In genomic region chr20:4344660-4345059, GRCh38 we compare ENCODE assay signal across 23 cellular contexts.
"Had no signal": no experiment of that assay in that cellular context is flagged by ENCODE, and none has a peak within 500 bp of the region (broad histone marks: within the 10 kb centered on the region; RNA-seq: fewer than 3 reads in every experiment).

No MANE protein-coding gene starts in this region.

- DNase-seq: activated CD4-positive, alpha-beta T cell treated with anti-CD3 and anti-CD28 coated beads for 48 hours; activated CD4-positive, alpha-beta T cell treated with anti-CD3 and anti-CD28 coated beads, Interleukin-2, amount 50 U/mL, for 4 hours; activated CD4-positive, CD25-positive, alpha-beta regulatory T cell treated with anti-CD3 and anti-CD28 coated beads, Interleukin-2, amount 50 U/mL, for 72 hours; activated CD8-positive, alpha-beta memory T cell treated with anti-CD3 and anti-CD28 coated beads, Interleukin-2, amount 50 U/mL, for 48 hours; activated CD8-positive, alpha-beta T cell treated with anti-CD3 and anti-CD28 coated beads, Interleukin-2, amount 10 ng/mL, durations not matched to agents 7 days and 5 days; activated naive CD4-positive, alpha-beta T cell; activated T-cell treated with anti-CD3 and anti-CD28 coated beads, Interleukin-2, amount 50 U/mL, for 1 hour; aorta; MM.1S; NCI-H1105; NCI-H1436; NCI-H1694 treated with DMSO at 0.1 percent for 48 hours; NCI-H2029 treated with DMSO at 0.1 percent for 48 hours; NCI-H510A treated with DMSO at 0.1 percent for 48 hours; NCI-H69; NK-92 treated with Interleukin-12 subunit alpha and Interleukin-12 subunit beta, amount 100 ng/mL, for 24 hours; OCI-M1; Right ventricle myocardium superior; SJCRH30 had no signal

- H3K27ac Mint-ChIP-seq: activated CD8-positive, alpha-beta T cell treated with anti-CD3 and anti-CD28 coated beads, Interleukin-2, amount 10 ng/mL, durations not matched to agents 7 days and 5 days; activated naive CD4-positive, alpha-beta T cell treated with anti-CD3 and anti-CD28 coated beads, Interleukin-2, amount 50 U/mL, for 24 hours; brain; T-helper 1 cell treated with Interleukin-12 subunit alpha and Interleukin-12 subunit beta and Interleukin-4 antibody, amounts not matched to agents 30 μg/mL and 1 μg/mL, for 36 hours had no signal

- H3K36me3 Mint-ChIP-seq: activated naive CD4-positive, alpha-beta T cell treated with anti-CD3 and anti-CD28 coated beads, Interleukin-2, amount 50 U/mL, for 24 hours; brain had no signal

- H3K4me3 ChIP-seq: SJCRH30 had no signal

- H3K4me3 Mint-ChIP-seq: activated CD8-positive, alpha-beta T cell treated with anti-CD3 and anti-CD28 coated beads, Interleukin-2, amount 10 ng/mL, durations not matched to agents 7 days and 5 days; activated naive CD4-positive, alpha-beta T cell treated with anti-CD3 and anti-CD28 coated beads, Interleukin-2, amount 50 U/mL, for 24 hours; brain; central memory CD8-positive, alpha-beta T cell; T-helper 1 cell treated with Interleukin-12 subunit alpha and Interleukin-12 subunit beta and Interleukin-4 antibody, amounts not matched to agents 30 μg/mL and 1 μg/mL, for 36 hours had no signal

- H3K4me1 Mint-ChIP-seq: activated naive CD4-positive, alpha-beta T cell treated with anti-CD3 and anti-CD28 coated beads, Interleukin-2, amount 50 U/mL, for 24 hours; central memory CD8-positive, alpha-beta T cell had no signal

- H3K9me3 Mint-ChIP-seq: activated naive CD4-positive, alpha-beta T cell treated with anti-CD3 and anti-CD28 coated beads, Interleukin-2, amount 50 U/mL, for 24 hours; central memory CD8-positive, alpha-beta T cell; T-helper 1 cell treated with Interleukin-12 subunit alpha and Interleukin-12 subunit beta and Interleukin-4 antibody, amounts not matched to agents 30 μg/mL and 1 μg/mL, for 36 hours had no signal
